1 cellular context compared by ENCODE assay signal in the genomic region with DNA sequence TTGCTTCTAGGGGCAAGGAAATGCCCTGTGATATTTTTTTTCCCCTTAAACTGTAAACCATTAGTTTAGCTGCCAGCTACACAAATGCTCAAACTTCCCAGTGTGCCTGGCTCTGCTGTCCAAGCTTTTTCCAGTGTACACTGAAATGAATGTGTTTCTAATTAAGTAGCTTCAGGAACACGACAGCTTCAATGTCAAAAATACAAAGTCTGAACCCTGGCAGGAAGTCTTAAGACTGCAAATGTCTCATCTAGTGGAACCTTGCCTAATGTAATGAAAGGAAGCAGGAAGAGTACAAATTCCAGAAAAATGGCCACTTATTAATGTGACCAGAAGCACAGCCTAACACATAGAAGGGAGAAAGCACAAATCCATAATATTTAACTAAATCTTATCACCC.
TF ChIP-seq lines count a peak whose summit lies in the region.

No MANE protein-coding gene starts in this region.

TF ChIP-seq in SK-N-SH, 30 proteins besides CTCF, POLR2A, EP300 and RAD21 (continued from another document):
- TF ChIP-seq GABPA (IDR thresholded peaks at IDR 0.05; ENCODE audit: low read depth) (no peak), TCF12 (IDR thresholded peaks at IDR 0.05) (peak; percentile 81), CHD2 (IDR thresholded peaks at IDR 0.05; ENCODE audit: low read length, partially characterized antibody) (peak; percentile 22), EZH2phosphoT487 (IDR thresholded peaks at IDR 0.05; ENCODE audit: borderline replicate concordance, low read depth) (no peak)
